In the genomic region with DNA sequence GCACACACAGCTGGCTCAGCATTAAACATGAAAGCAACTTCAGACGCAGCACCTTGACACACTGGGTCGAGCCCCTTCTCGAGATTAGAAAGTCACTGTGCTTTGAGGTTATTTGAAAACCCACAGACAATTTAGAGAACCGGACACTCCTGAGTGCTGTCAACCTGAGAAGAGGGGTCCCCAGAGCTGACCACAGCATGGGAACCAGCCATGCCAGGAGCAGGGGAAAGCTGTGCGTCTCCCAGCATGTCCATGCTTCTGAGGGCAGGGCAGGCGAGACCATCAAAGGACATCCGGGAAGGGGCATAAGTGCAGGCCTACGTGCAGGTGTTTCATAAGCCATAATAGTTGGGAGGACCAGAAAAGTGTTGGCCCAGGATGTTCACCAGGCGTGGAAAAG, we compare ENCODE assay signal across 34 cellular contexts. TPM values are rescaled to one million over a fixed set of nuclear protein-coding genes. Genes with fewer than 3 reads are reported as not detected.
"Had no signal": no experiment of that assay in that cellular context is flagged by ENCODE, and none has a peak within 500 bp of the region (broad histone marks: within the 10 kb centered on the region; RNA-seq: fewer than 3 reads in every experiment).

No MANE protein-coding gene starts in this region.

- H3K36me3 ChIP-seq: brain microvascular endothelial cell, esophagus muscularis mucosa, gastrocnemius medialis, WERI-Rb-1 had no signal

- H3K27me3 ChIP-seq: brain microvascular endothelial cell, foreskin keratinocyte, gastrocnemius medialis had no signal

- H3K4me1 ChIP-seq: esophagus muscularis mucosa, foreskin keratinocyte, gastrocnemius medialis had no signal

- ATAC-seq: activated CD4-positive, CD25-positive, alpha-beta regulatory T cell treated with anti-CD3 and anti-CD28 coated beads, Interleukin-2, amount 50 U/mL, for 24 hours; activated CD8-positive, alpha-beta T cell treated with anti-CD3 and anti-CD28 coated beads for 36 hours; activated T-cell treated with anti-CD3 and anti-CD28 coated beads, Interleukin-2, amount 50 U/mL, for 4 hours; activated T-helper 17 cell treated with anti-CD3 and anti-CD28 coated beads, Interleukin-2, amount 50 U/mL, for 72 hours; effector memory CD8-positive, alpha-beta T cell; foreskin keratinocyte; gastrocnemius medialis; T-helper 17 cell had no signal

- H3K27ac ChIP-seq: brain microvascular endothelial cell, esophagus muscularis mucosa, foreskin keratinocyte, gastrocnemius medialis, WERI-Rb-1 had no signal

- FAIRE-seq: astrocyte, bronchial epithelial cell, colon had no signal

- DNase-seq: activated B cell treated with CpG ODN at 0.5 μM for 24 hours; activated CD4-positive, alpha-beta T cell treated with anti-CD3 and anti-CD28 coated beads for 48 hours; activated CD4-positive, alpha-beta T cell treated with anti-CD3 and anti-CD28 coated beads, Interleukin-2, amount 50 U/mL, for 1 hour; activated CD4-positive, alpha-beta T cell treated with anti-CD3 and anti-CD28 coated beads, Interleukin-2, amount 50 U/mL, for 48 hours; activated CD8-positive, alpha-beta memory T cell treated with anti-CD3 and anti-CD28 coated beads for 24 hours; activated CD8-positive, alpha-beta T cell treated with anti-CD3 and anti-CD28 coated beads for 36 hours; activated effector memory CD4-positive, alpha-beta T cell treated with Interleukin-2 at 50 U/mL for 16 hours; activated gamma-delta T cell treated with Interleukin-2 at 50 U/mL for 16 hours; activated naive CD4-positive, alpha-beta T cell treated with anti-CD3 and anti-CD28 coated beads, Interleukin-2, amount 50 U/mL, for 16 hours; activated naive CD4-positive, alpha-beta T cell treated with Interleukin-2 at 50 U/mL for 16 hours; activated T-cell treated with anti-CD3 and anti-CD28 coated beads, Interleukin-2, amount 50 U/mL, for 4 hours; amniotic stem cell; anterior cingulate cortex; brain microvascular endothelial cell; caudate nucleus; cortex of kidney; dermis blood vessel endothelial cell; effector CD4-positive, alpha-beta T cell; effector memory CD8-positive, alpha-beta T cell; erythroblast; foreskin keratinocyte; gastrocnemius medialis; glutamatergic neuron; T-helper 1 cell; T-helper 17 cell; T1000; WERI-Rb-1 had no signal

- H3K4me3 ChIP-seq: esophagus muscularis mucosa, gastrocnemius medialis had no signal

RNA-seq across cellular contexts. Expression of gene SLC6A3, which starts 20.5 kb away (rescaled TPM):
- total RNA-seq: activated CD8-positive, alpha-beta T cell treated with anti-CD3 and anti-CD28 coated beads for 36 hours; activated T-cell treated with anti-CD3 and anti-CD28 coated beads, Interleukin-2, amount 50 U/mL, for 4 hours; activated T-helper 17 cell treated with anti-CD3 and anti-CD28 coated beads, Interleukin-2, amount 50 U/mL, for 72 hours; bronchial epithelial cell; chondrocyte; dermis blood vessel endothelial cell; foreskin keratinocyte; gastrocnemius medialis; T-helper 17 cell had no signal
- polyA plus RNA-seq: foreskin keratinocyte had no signal
